Comparison of ENCODE assay signal across 18 cellular contexts in the genomic region with DNA sequence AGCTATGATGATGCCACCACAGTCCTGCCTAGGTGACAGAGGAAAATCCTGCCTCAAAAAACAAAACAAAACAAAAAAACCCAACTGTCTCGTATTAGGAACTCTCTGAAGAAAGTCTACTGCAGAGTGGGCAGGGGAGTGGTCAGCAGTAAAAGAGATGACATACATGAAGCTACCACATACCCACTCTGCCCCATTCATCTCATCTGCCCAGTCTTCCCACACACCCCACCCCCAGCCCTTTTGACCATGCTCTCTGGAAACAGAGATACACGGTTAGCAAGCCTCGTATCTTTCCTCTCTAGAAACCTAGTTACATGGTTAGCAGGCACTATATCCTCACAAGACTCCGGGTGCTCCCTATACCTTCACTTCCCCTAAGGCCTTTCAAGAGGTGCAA. TPM values are rescaled to one million over a fixed set of nuclear protein-coding genes. Genes with fewer than 3 reads are reported as not detected.
DNase-seq lines count a peak whose midpoint lies in the region; ATAC-seq, FAIRE-seq and TF ChIP-seq lines count a peak whose summit lies in the region.
"Had no signal": no experiment of that assay in that cellular context is flagged by ENCODE, and none has a peak within 500 bp of the region (broad histone marks: within the 10 kb centered on the region; RNA-seq: fewer than 3 reads in every experiment).

No MANE protein-coding gene starts in this region.

- no peak overlapping the region for H3K9ac ChIP-seq in GM12878 (ENCODE audit: control insufficient read depth, insufficient read depth, low read length)

- H3K4me3 ChIP-seq in GM12878, result no peak overlapping the region
- H3K4me3 ChIP-seq: SJSA1, suprapubic skin had no signal

- in situ Hi-C loops in GM12878 (cut with MboI), result no loop called here

- H3K27ac ChIP-seq in GM12878 (ENCODE audit: control insufficient read depth, insufficient read depth), result no peak overlapping the region
- H3K27ac ChIP-seq: foreskin keratinocyte, SJSA1, suprapubic skin had no signal

- H3K27me3 ChIP-seq in GM12878 (replicated peaks in 1 of 2; ENCODE audit: control insufficient read depth in 2 of 2, insufficient read depth in 2 of 2, low read length in 1 of 2), result no peaks in the 10 kb centered on the region
- H3K27me3 ChIP-seq: foreskin keratinocyte, SJSA1, suprapubic skin had no signal

- no peaks in the 10 kb centered on the region for H3K9me3 ChIP-seq in GM12878 (replicated peaks; ENCODE audit: control insufficient read depth, insufficient read depth, low read length)
- H3K9me3 ChIP-seq: Caco-2, SJSA1, suprapubic skin had no signal

- peak overlapping the region; percentile 76 for H3K4me2 ChIP-seq in GM12878 (ENCODE audit: control insufficient read depth, insufficient read depth)

- ATAC-seq in stimulated activated naive CD8-positive, alpha-beta T cell treated with anti-CD3 and anti-CD28 coated beads, Interleukin-15, Interleukin-2, amounts not matched to agents 100 U/mL and 50 U/mL, for 24 hours, result no peak
- ATAC-seq in HG02759 (IDR thresholded peaks at IDR 0.05; ENCODE audit: unreplicated experiment), result peak; percentile 7
- peak; percentile 49 for ATAC-seq in GM12878
- ATAC-seq: foreskin keratinocyte had no signal

- no peaks in the 10 kb centered on the region for H3K9me3 Mint-ChIP-seq in stimulated activated naive CD8-positive, alpha-beta T cell treated with anti-CD3 and anti-CD28 coated beads, Interleukin-15, Interleukin-2, amounts not matched to agents 100 ng/mL and 50 ng/mL, for 24 hours
- H3K9me3 Mint-ChIP-seq: activated naive CD4-positive, alpha-beta T cell treated with anti-CD3 and anti-CD28 coated beads, Interleukin-2, amount 50 U/mL, for 24 hours had no signal

- no peak overlapping the region for H2AFZ ChIP-seq in GM12878 (ENCODE audit: control insufficient read depth, low read depth, low read length)

- H4K20me1 ChIP-seq in GM12878 (ENCODE audit: control insufficient read depth, insufficient read depth), result no peaks in the 10 kb centered on the region; the same call in 1 of the 2 replicates

- SMC1A ChIA-PET in GM12878 (lab: Charles Lee; ENCODE audit: uncharacterized antibody, unreplicated experiment), result interaction anchor here (0.6 to 1.6 kb wide), 3 partner anchors 13 to 785 kb away, joined by 3 read pairs; no protein-coding TSS in a partner anchor

- no peaks in the 10 kb centered on the region; the same call in 1 of the 2 replicates for H3K79me2 ChIP-seq in GM12878 (ENCODE audit: control insufficient read depth, insufficient read depth, low read length)

- H3K36me3 Mint-ChIP-seq in stimulated activated naive CD8-positive, alpha-beta T cell treated with anti-CD3 and anti-CD28 coated beads, Interleukin-15, Interleukin-2, amounts not matched to agents 100 ng/mL and 50 ng/mL, for 24 hours (ENCODE audit: low read depth), result peaks cover 11% of the 10 kb centered on the region
- H3K36me3 Mint-ChIP-seq: activated naive CD4-positive, alpha-beta T cell treated with anti-CD3 and anti-CD28 coated beads, Interleukin-2, amount 50 U/mL, for 24 hours had no signal

- TF ChIP-seq EP300 in GM12878 (IDR thresholded peaks at IDR 0.05; ENCODE audit: borderline replicate concordance in 1 of 2, control insufficient read depth in 1 of 2, low read depth in 2 of 2, low read length in 2 of 2), result no peak

- H3K36me3 ChIP-seq in GM12878 (ENCODE audit: control insufficient read depth in 2 of 2, insufficient read depth in 2 of 2, low read length in 1 of 2), result no peaks in the 10 kb centered on the region
- H3K36me3 ChIP-seq: SJSA1, suprapubic skin had no signal

- no peak for TF ChIP-seq RAD21 in GM12878 (IDR thresholded peaks at IDR 0.05; ENCODE audit: insufficient read depth, low read depth, low read length)

- no peak for TF ChIP-seq CTCF in GM12878 (IDR thresholded peaks at IDR 0.05 in 2 of 3, conservative IDR thresholded peaks at IDR 0.05 in 1 of 3; ENCODE audit: control insufficient read depth in 2 of 3, extremely low read depth in 1 of 3, insufficient read depth in 1 of 3, low read depth in 3 of 3, low read length in 3 of 3)

- no peak for DNase-seq in stimulated activated naive CD8-positive, alpha-beta T cell treated with anti-CD3 and anti-CD28 coated beads, Interleukin-15, Interleukin-2, amounts not matched to agents 100 U/mL and 50 U/mL, for 24 hours
- DNase-seq in GM12878 (ENCODE audit: low read depth, low spot score), result no peak
- no peak for DNase-seq in H54 (ENCODE audit: insufficient read length, low spot score)
- DNase-seq in SK-N-DZ (ENCODE audit: low spot score), result no peak
- DNase-seq in C1 segment of cervical spinal cord (lab: John Stamatoyannopoulos, UW), result no peak
- no peak for DNase-seq in NAMALWA (ENCODE audit: low spot score)
- DNase-seq: Caco-2, foreskin keratinocyte, NCI-H2171 treated with DMSO at 0.1 percent for 48 hours, small intestine had no signal

- H3K4me1 Mint-ChIP-seq in stimulated activated naive CD8-positive, alpha-beta T cell treated with anti-CD3 and anti-CD28 coated beads, Interleukin-15, Interleukin-2, amounts not matched to agents 100 ng/mL and 50 ng/mL, for 24 hours (ENCODE audit: low read depth), result peaks cover 6% of the 10 kb centered on the region

- H3K27ac Mint-ChIP-seq in stimulated activated naive CD8-positive, alpha-beta T cell treated with anti-CD3 and anti-CD28 coated beads, Interleukin-15, Interleukin-2, amounts not matched to agents 100 ng/mL and 50 ng/mL, for 24 hours, result peak overlapping the region; percentile 29
- H3K27ac Mint-ChIP-seq: activated naive CD4-positive, alpha-beta T cell treated with anti-CD3 and anti-CD28 coated beads, Interleukin-2, amount 50 U/mL, for 24 hours had no signal

- RAD21 ChIA-PET in GM12878 (lab: Charles Lee; ENCODE audit: unreplicated experiment), result interaction anchor here (0.9 to 1.3 kb wide), 2 partner anchors 50 kb away, joined by 3 read pairs; no protein-coding TSS in a partner anchor

- WGBS in GM12878 (ENCODE audit: insufficient coverage, insufficient replicate concordance, low lambda C conversion rate, missing lambda C conversion rate), result 36% methylated on average over 4 of the region's 4 CpGs

- FAIRE-seq in GM12878 (lab: Jason Lieb, UNC) (no peak), H54 (lab: Jason Lieb, UNC) (no peak)
- FAIRE-seq: small intestine, TTC549 had no signal

- BruUV-seq in GM12878 (replicated peaks; lab: Mats Ljungman, UMichigan), result no TSS peak

- POLR2A ChIA-PET in GM12878 (lab: Charles Lee), result no interaction called here

- TF ChIP-seq POLR2A in GM12878 (IDR thresholded peaks at IDR 0.05; ENCODE audit: low read depth, low read length), result no peak
- TF ChIP-seq POLR2A in H54 (IDR thresholded peaks at IDR 0.05; ENCODE audit: low read depth, low read length), result no peak

- H3K4me3 Mint-ChIP-seq in stimulated activated naive CD8-positive, alpha-beta T cell treated with anti-CD3 and anti-CD28 coated beads, Interleukin-15, Interleukin-2, amounts not matched to agents 100 ng/mL and 50 ng/mL, for 24 hours, result no peak overlapping the region
- H3K4me3 Mint-ChIP-seq: activated naive CD4-positive, alpha-beta T cell treated with anti-CD3 and anti-CD28 coated beads, Interleukin-2, amount 50 U/mL, for 24 hours had no signal

- H3K4me1 ChIP-seq in GM12878 (ENCODE audit: control insufficient read depth, insufficient read depth, low read length), result peaks cover 23% of the 10 kb centered on the region
- H3K4me1 ChIP-seq: Caco-2 had no signal

- H3K27me3 Mint-ChIP-seq in stimulated activated naive CD8-positive, alpha-beta T cell treated with anti-CD3 and anti-CD28 coated beads, Interleukin-15, Interleukin-2, amounts not matched to agents 100 ng/mL and 50 ng/mL, for 24 hours, result no peaks in the 10 kb centered on the region
- H3K27me3 Mint-ChIP-seq: activated naive CD4-positive, alpha-beta T cell treated with anti-CD3 and anti-CD28 coated beads, Interleukin-2, amount 50 U/mL, for 24 hours had no signal

- intact Hi-C loops in GM12878 (cut with micrococcal nuclease; ENCODE audit: unreplicated experiment), result no loop called here

- CTCF ChIA-PET in GM12878 (lab: Yijun Ruan, JAX), result interaction anchor here (0.7 to 1.3 kb wide), 2 partner anchors 50 to 80 kb away, joined by 3 to 4 read pairs; no protein-coding TSS in a partner anchor

RNA-seq across cellular contexts. Expression of gene SLC37A3, which starts 8.3 kb away (rescaled TPM):
- total RNA-seq in GM12878 (2013; cell fraction: nucleolus; rRNA removed), result 51.7 and 59.1 TPM in 2 replicates
- 9.3 and 9.7 TPM in 2 replicates for total RNA-seq in GM12878 (2014; rRNA removed)
- total RNA-seq in GM12878 (2014; rRNA removed; fragmentation: Illumina TruSeq; extraction: Trizol), result 10.5 and 11.4 TPM in 2 replicates
- 12.3 and 13.6 TPM in 2 replicates for total RNA-seq in GM12878 (2021)
- polyA plus RNA-seq in GM12878 (2011; ENCODE audit: low read depth), result 8.3 TPM
- 13.6 and 16.7 TPM in 2 replicates for polyA plus RNA-seq in GM12878 (2011; rRNA removed)
- polyA plus RNA-seq in GM12878 (2011; cell fraction: cytosol; rRNA removed), result 9.8 and 10.9 TPM in 2 replicates
- 23.0 and 26.3 TPM in 2 replicates for polyA plus RNA-seq in GM12878 (2011; cell fraction: nucleus; rRNA removed)
- polyA plus RNA-seq in GM12878 (2012), result 7.8 and 8.9 TPM in 2 replicates
- 11.9 and 16.4 TPM in 2 replicates for polyA plus RNA-seq in GM12878 (2014; fragmentation: Illumina TruSeq; extraction: Trizol)
- 1 to 10 TPM; 3.7 to 4.8 TPM for polyA plus RNA-seq in GM12878 (2014; fragmentation: Nextera tagmentation; extraction: Ambion mirVana)
- 11.4 and 12.8 TPM in 2 replicates for polyA plus RNA-seq in GM12878 (2014; rRNA removed)
- 10 to 100 TPM in 1 of 2 experiments, 1 to 10 TPM in 1; 8.5 to 10.5 TPM for polyA plus RNA-seq in GM12878 (2016; fragmentation: Nextera tagmentation; extraction: Ambion mirVana)
- polyA minus RNA-seq in GM12878 (2011; rRNA and poly(A)+ RNA removed), result 22.1 and 29.1 TPM in 2 replicates
- polyA minus RNA-seq in GM12878 (2011; cell fraction: cytosol; rRNA and poly(A)+ RNA removed), result 4.7 and 7.8 TPM in 2 replicates
- 9.8 and 19.8 TPM in 2 replicates for polyA minus RNA-seq in GM12878 (2011; cell fraction: nucleus; rRNA and poly(A)+ RNA removed)
- 58.5 and 67.7 TPM in 2 replicates for polyA plus RNA-seq in SK-N-DZ (2014; cell fraction: cytosol; rRNA removed)
- 180 and 218 TPM in 2 replicates for polyA plus RNA-seq in SK-N-DZ (2014; cell fraction: nucleus; rRNA removed)

RNA-seq across cellular contexts. Expression of gene RAB19, which starts 13.8 kb away (rescaled TPM):
- not detected in 2 replicates for total RNA-seq in GM12878 (2013; cell fraction: nucleolus; rRNA removed)
- total RNA-seq in GM12878 (2014; rRNA removed), result 0.22 and 1.0 TPM in 2 replicates
- 0.54 TPM in 1 of 2 replicates, not detected in the other for total RNA-seq in GM12878 (2014; rRNA removed; fragmentation: Illumina TruSeq; extraction: Trizol)
- 0.35 TPM in 1 of 2 replicates, not detected in the other for total RNA-seq in GM12878 (2021)
- polyA plus RNA-seq in GM12878 (2011; ENCODE audit: low read depth), result not detected
- polyA plus RNA-seq in GM12878 (2011; rRNA removed), result not detected in 2 replicates
- polyA plus RNA-seq in GM12878 (2011; cell fraction: cytosol; rRNA removed), result not detected in 2 replicates
- not detected in 2 replicates for polyA plus RNA-seq in GM12878 (2011; cell fraction: nucleus; rRNA removed)
- 0.42 TPM in 1 of 2 replicates, not detected in the other for polyA plus RNA-seq in GM12878 (2012)
- polyA plus RNA-seq in GM12878 (2014; fragmentation: Illumina TruSeq; extraction: Trizol), result 0.22 and 0.27 TPM in 2 replicates
- under 1 TPM in 1 of 2 experiments, not detected in 1; 0.23 TPM for polyA plus RNA-seq in GM12878 (2014; fragmentation: Nextera tagmentation; extraction: Ambion mirVana)
- 0.14 and 0.20 TPM in 2 replicates for polyA plus RNA-seq in GM12878 (2014; rRNA removed)
- polyA plus RNA-seq in GM12878 (2016; fragmentation: Nextera tagmentation; extraction: Ambion mirVana), result not detected
- 0.51 TPM in 1 of 2 replicates, not detected in the other for polyA minus RNA-seq in GM12878 (2011; rRNA and poly(A)+ RNA removed)
- polyA minus RNA-seq in GM12878 (2011; cell fraction: cytosol; rRNA and poly(A)+ RNA removed), result not detected in 2 replicates
- not detected in 2 replicates for polyA minus RNA-seq in GM12878 (2011; cell fraction: nucleus; rRNA and poly(A)+ RNA removed)
- not detected in 2 replicates for polyA plus RNA-seq in SK-N-DZ (2014; cell fraction: cytosol; rRNA removed)
- polyA plus RNA-seq in SK-N-DZ (2014; cell fraction: nucleus; rRNA removed), result not detected in 2 replicates
- total RNA-seq: A673, cardiac septum, SJSA1 had no signal
- polyA plus RNA-seq: foreskin keratinocyte had no signal
